14 cellular contexts compared by ENCODE assay signal in the genomic region with DNA sequence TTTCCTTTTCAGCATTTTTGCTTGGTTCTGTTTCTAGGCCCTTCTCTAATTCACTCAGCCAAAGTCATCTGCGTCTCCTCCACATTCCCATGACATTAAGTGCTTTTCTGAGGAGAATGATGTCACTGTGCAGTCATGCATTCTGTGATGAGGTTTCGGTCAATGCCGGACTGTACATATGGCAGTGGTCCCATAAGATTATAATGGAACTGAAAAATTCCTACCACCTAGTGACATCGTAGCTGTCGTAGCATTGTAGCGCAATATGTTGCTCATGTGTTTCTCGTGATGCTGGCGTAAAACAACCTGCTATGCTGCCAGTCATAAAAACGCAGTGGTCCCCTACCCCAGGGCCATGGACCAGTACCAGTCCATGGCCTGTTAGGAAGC.
A peak's percentile ranks its signal among the peaks of the same experiment; 100 is the strongest.
DNase-seq lines count a peak whose midpoint lies in the region; ATAC-seq and TF ChIP-seq lines count a peak whose summit lies in the region.
"Had no signal": no experiment of that assay in that cellular context is flagged by ENCODE, and none has a peak within 500 bp of the region (broad histone marks: within the 10 kb centered on the region; RNA-seq: fewer than 3 reads in every experiment).

No MANE protein-coding gene starts in this region.

- ATAC-seq in natural killer cell treated with Interleukin-12 subunit alpha and Interleukin-12 subunit beta and Interleukin-15 and Interleukin-18, amount 100 ng/mL, for 72 hours, result no peak
- no peak for ATAC-seq in HG02678 (IDR thresholded peaks at IDR 0.05; ENCODE audit: unreplicated experiment)

- intact Hi-C loops in esophagus muscularis mucosa (cut with DNase I), result no loop called here

- no peak overlapping the region for H3K4ac ChIP-seq in mesenchymal stem cell (ENCODE audit: low read depth in 1 of 2, low read length in 2 of 2)

- 62% methylated on average over 9 of the region's 9 CpGs for WGBS in esophagus muscularis mucosa
- WGBS in mesenchymal stem cell, result 50% methylated on average over 8 of the region's 9 CpGs

- H3K18ac ChIP-seq in mesenchymal stem cell (ENCODE audit: low read depth in 1 of 2, low read length in 2 of 2), result no peak overlapping the region

- H3K4me3 ChIP-seq in esophagus muscularis mucosa, result no peak overlapping the region
- no peak overlapping the region for H3K4me3 ChIP-seq in mesenchymal stem cell (ENCODE audit: insufficient read depth in 1 of 2, low read depth in 1 of 2, low read length in 2 of 2)
- H3K4me3 ChIP-seq: Peyer's patch had no signal

- H3K27me3 ChIP-seq in esophagus muscularis mucosa, result no peaks in the 10 kb centered on the region
- peaks cover 0 to 5% of the 10 kb centered on the region in 2 experiments for H3K27me3 ChIP-seq in mesenchymal stem cell (ENCODE audit: control insufficient read depth in 1 of 2, insufficient read depth in 1 of 2, low read length in 2 of 2)
- H3K27me3 ChIP-seq: Peyer's patch had no signal

- no peaks in the 10 kb centered on the region for H3K9me3 Mint-ChIP-seq in natural killer cell treated with Interleukin-12 subunit alpha and Interleukin-12 subunit beta and Interleukin-15 and Interleukin-18, amount 100 ng/mL, for 72 hours

- H2BK5ac ChIP-seq in mesenchymal stem cell (ENCODE audit: low read depth, low read length, poor library complexity, severe bottlenecking), result no peak overlapping the region

- no peak for TF ChIP-seq EP300 in esophagus muscularis mucosa (IDR thresholded peaks at IDR 0.05)

- no peaks in the 10 kb centered on the region for H3K36me3 ChIP-seq in esophagus muscularis mucosa
- no peaks in the 10 kb centered on the region for H3K36me3 ChIP-seq in mesenchymal stem cell (ENCODE audit: control insufficient read depth in 1 of 2, insufficient read depth in 2 of 2, low read depth in 1 of 2, low read length in 2 of 2)
- H3K36me3 ChIP-seq: Peyer's patch had no signal

- H3K4me2 ChIP-seq in mesenchymal stem cell (ENCODE audit: low read length, poor library complexity, severe bottlenecking), result no peak overlapping the region

- H3K23ac ChIP-seq in mesenchymal stem cell (ENCODE audit: low read length in 2 of 2), result no peak overlapping the region

- no peak overlapping the region for H3K14ac ChIP-seq in mesenchymal stem cell (ENCODE audit: low read length in 2 of 2)

- TF ChIP-seq POLR2A in esophagus muscularis mucosa (IDR thresholded peaks at IDR 0.05; ENCODE audit: low read depth), result no peak

- no peaks in the 10 kb centered on the region for H3K79me1 ChIP-seq in mesenchymal stem cell (replicated peaks; ENCODE audit: low read length, poor library complexity, severe bottlenecking)

- H3K27ac Mint-ChIP-seq in natural killer cell treated with Interleukin-12 subunit alpha and Interleukin-12 subunit beta and Interleukin-15 and Interleukin-18, amount 100 ng/mL, for 72 hours, result no peak overlapping the region

- no peak overlapping the region for H2BK15ac ChIP-seq in mesenchymal stem cell (ENCODE audit: low read depth, poor library complexity, severe bottlenecking)

- H3K9ac ChIP-seq in mesenchymal stem cell (ENCODE audit: low read length), result no peak overlapping the region

- peak overlapping the region; percentile 46 for H2AK5ac ChIP-seq in mesenchymal stem cell (ENCODE audit: low read length, severe bottlenecking)

- H3K4me3 Mint-ChIP-seq in natural killer cell treated with Interleukin-12 subunit alpha and Interleukin-12 subunit beta and Interleukin-15 and Interleukin-18, amount 100 ng/mL, for 72 hours, result no peak overlapping the region

- no peak overlapping the region for H4K8ac ChIP-seq in mesenchymal stem cell (ENCODE audit: low read length)

- no peak overlapping the region for H2BK120ac ChIP-seq in mesenchymal stem cell (ENCODE audit: low read depth, low read length)

- peak; percentile 84 for DNase-seq in A172 (ENCODE audit: low spot score)
- DNase-seq in HT1080 (ENCODE audit: low read depth), result peak; percentile 29
- DNase-seq in esophagus muscularis mucosa (ENCODE audit: extremely low spot score), result no peak
- DNase-seq in mesenchymal stem cell, result peak; percentile 87
- no peak for DNase-seq in natural killer cell treated with Interleukin-12 subunit alpha and Interleukin-12 subunit beta and Interleukin-15 and Interleukin-18, amount 100 ng/mL, for 72 hours (ENCODE audit: low spot score)
- no peak for DNase-seq in NCI-H748 (lab: John Stamatoyannopoulos, UW; ENCODE audit: unreplicated experiment)
- no peak for DNase-seq in OCI-M1 (lab: John Stamatoyannopoulos, UW)
- DNase-seq: activated T-cell treated with anti-CD3 and anti-CD28 coated beads for 4 hours, KBM-7, mammary epithelial cell, NCI-H2081 treated with DMSO at 0.1 percent for 48 hours, Peyer's patch had no signal

- H3K4me1 Mint-ChIP-seq in natural killer cell treated with Interleukin-12 subunit alpha and Interleukin-12 subunit beta and Interleukin-15 and Interleukin-18, amount 100 ng/mL, for 72 hours (ENCODE audit: low read depth in 2 of 2), result no peaks in the 10 kb centered on the region

- no peaks in the 10 kb centered on the region for H3K9me3 ChIP-seq in esophagus muscularis mucosa
- H3K9me3 ChIP-seq in mesenchymal stem cell (ENCODE audit: control insufficient read depth, low read length), result no peaks in the 10 kb centered on the region
- H3K9me3 ChIP-seq: Peyer's patch had no signal

- no peak overlapping the region for H4K91ac ChIP-seq in mesenchymal stem cell (ENCODE audit: low read length)

- peaks cover 17 to 28% (median 26%) of the 10 kb centered on the region in 4 donors for H3K4me1 ChIP-seq in esophagus muscularis mucosa
- H3K4me1 ChIP-seq in mesenchymal stem cell (ENCODE audit: control insufficient read depth, insufficient read depth, low read depth, low read length), result peaks cover 8% of the 10 kb centered on the region
- H3K4me1 ChIP-seq: Peyer's patch had no signal

- no peak overlapping the region for H2AFZ ChIP-seq in mesenchymal stem cell (ENCODE audit: low read depth, low read length)

- no peak for TF ChIP-seq CTCF in esophagus muscularis mucosa (IDR thresholded peaks at IDR 0.05)

- H2BK12ac ChIP-seq in mesenchymal stem cell (ENCODE audit: low read length in 2 of 2), result peak overlapping the region in 1 of 2 experiments; percentile 54

- H3K27ac ChIP-seq in esophagus muscularis mucosa (replicated peaks in 1 of 4) (peak overlapping the region; percentile 56 to 64 (median 60)), mesenchymal stem cell (ENCODE audit: low read length, poor library complexity, severe bottlenecking) (peak overlapping the region; percentile 90)
- H3K27ac ChIP-seq: Peyer's patch, VCaP had no signal

- H3K27me3 Mint-ChIP-seq in natural killer cell treated with Interleukin-12 subunit alpha and Interleukin-12 subunit beta and Interleukin-15 and Interleukin-18, amount 100 ng/mL, for 72 hours, result peaks cover 0 to 7% of the 10 kb centered on the region in 2 donors

- no peaks in the 10 kb centered on the region for H3K36me3 Mint-ChIP-seq in natural killer cell treated with Interleukin-12 subunit alpha and Interleukin-12 subunit beta and Interleukin-15 and Interleukin-18, amount 100 ng/mL, for 72 hours

Comparison
In these comparisons a context has a peak if more than half of its experiments do, and no peak if none do; other contexts are left out.
1. DNase-seq: peak in A172 (single experiment), HT1080 (single experiment) and mesenchymal stem cell (single experiment); none in esophagus muscularis mucosa (single experiment), natural killer cell treated with Interleukin-12 subunit alpha and Interleukin-12 subunit beta and Interleukin-15 and Interleukin-18, amount 100 ng/mL, for 72 hours (single experiment), NCI-H748 (single experiment) and OCI-M1 (single experiment).